Comparison of ENCODE assay signal across 8 cellular contexts in the genomic region with DNA sequence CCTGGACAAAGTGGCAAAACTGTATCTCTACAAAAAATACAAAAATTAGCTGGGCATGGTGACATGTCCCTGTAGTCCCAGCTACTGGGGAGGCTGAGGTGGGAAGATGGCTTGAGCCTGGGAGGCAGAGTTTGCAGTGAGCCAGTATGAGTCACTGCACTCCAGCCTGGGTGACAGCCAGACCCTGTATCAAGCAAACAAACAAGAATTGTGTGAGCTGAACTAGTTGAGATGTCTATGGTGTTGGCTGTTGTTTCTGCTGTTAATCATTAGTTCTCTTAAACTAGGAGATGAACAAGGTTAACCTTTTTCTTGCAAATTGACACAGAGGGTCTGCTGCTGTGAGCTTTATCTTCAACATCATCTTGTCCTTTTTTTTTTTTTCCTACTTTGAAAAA. TPM values are rescaled to one million over a fixed set of nuclear protein-coding genes. Genes with fewer than 3 reads are reported as not detected.
DNase-seq lines count a peak whose midpoint lies in the region; ATAC-seq and TF ChIP-seq lines count a peak whose summit lies in the region.
"Had no signal": no experiment of that assay in that cellular context is flagged by ENCODE, and none has a peak within 500 bp of the region (broad histone marks: within the 10 kb centered on the region; RNA-seq: fewer than 3 reads in every experiment).

No MANE protein-coding gene starts in this region.

- H3K4me1 ChIP-seq in prostate gland (replicated peaks) (no peaks in the 10 kb centered on the region), esophagus muscularis mucosa (peaks cover 15 to 90% (median 83%) of the 10 kb centered on the region in 4 donors)

- DNase-seq in NCI-H69 (lab: John Stamatoyannopoulos, UW) (peak; percentile 48), prostate gland (ENCODE audit: low spot score) (peak; percentile 47), esophagus muscularis mucosa (ENCODE audit: extremely low spot score) (no peak), medulla oblongata (ENCODE audit: extremely low spot score) (no peak)
- DNase-seq in effector CD4-positive, alpha-beta T cell = peak; percentile 20
- no peak for DNase-seq in stimulated activated CD4-positive, alpha-beta T cell treated with anti-CD3 and anti-CD28 coated beads, Interleukin-2, amount 100 ng/mL, for 24 hours

- ATAC-seq in GM21786 (IDR thresholded peaks at IDR 0.05; ENCODE audit: unreplicated experiment) = peak; percentile 47

- H3K9me3 ChIP-seq in prostate gland (no peaks in the 10 kb centered on the region), esophagus muscularis mucosa (no peaks in the 10 kb centered on the region)

- no peak for TF ChIP-seq EP300 in esophagus muscularis mucosa (IDR thresholded peaks at IDR 0.05)

- TF ChIP-seq POLR2A in prostate gland (IDR thresholded peaks at IDR 0.05) (no peak), esophagus muscularis mucosa (IDR thresholded peaks at IDR 0.05; ENCODE audit: low read depth) (no peak)

- H3K36me3 ChIP-seq in prostate gland (no peaks in the 10 kb centered on the region), esophagus muscularis mucosa (no peaks in the 10 kb centered on the region)

- H3K27me3 ChIP-seq in prostate gland (replicated peaks; ENCODE audit: insufficient read depth) (no peaks in the 10 kb centered on the region), esophagus muscularis mucosa (no peaks in the 10 kb centered on the region)

- H3K4me3 ChIP-seq in prostate gland = no peak overlapping the region
- H3K4me3 ChIP-seq in esophagus muscularis mucosa = no peak overlapping the region

- intact Hi-C loops in prostate gland (cut with DNase I) = no loop called here
- intact Hi-C loops in esophagus muscularis mucosa (cut with DNase I) = no loop called here

- H3K27ac ChIP-seq in prostate gland (peak overlapping the region in 1 of 2 donors; percentile 19), esophagus muscularis mucosa (replicated peaks in 1 of 4) (peak overlapping the region in 2 of 4 donors; percentile 25 to 28)
- H3K27ac ChIP-seq: KMS-11 had no signal

- TF ChIP-seq CTCF in prostate gland (IDR thresholded peaks at IDR 0.05) (no peak), esophagus muscularis mucosa (IDR thresholded peaks at IDR 0.05) (no peak)

RNA-seq across cellular contexts. Expression of a gene that starts 23.6 kb away (rescaled TPM):
- 10 to 100 TPM; 40.6 to 55.7 TPM for total RNA-seq in prostate gland
- total RNA-seq in esophagus muscularis mucosa = 100 to 1,000 TPM; 124 to 299 (median 229) TPM

Comparison
In these comparisons a context has a peak if more than half of its experiments do, and no peak if none do; other contexts are left out.
1. DNase-seq: peak in NCI-H69 (single experiment), effector CD4-positive, alpha-beta T cell (single experiment) and prostate gland (single experiment); none in esophagus muscularis mucosa (single experiment), medulla oblongata (single experiment) and stimulated activated CD4-positive, alpha-beta T cell treated with anti-CD3 and anti-CD28 coated beads, Interleukin-2, amount 100 ng/mL, for 24 hours (0 of 2).